In genomic region chr7:107878636-107879035, GRCh38 we compare ENCODE assay signal across 16 cellular contexts. TPM values are rescaled to one million over a fixed set of nuclear protein-coding genes. Genes with fewer than 3 reads are reported as not detected.
DNase-seq lines count a peak whose midpoint lies in the region; ATAC-seq, FAIRE-seq and TF ChIP-seq lines count a peak whose summit lies in the region.
"Had no signal": no experiment of that assay in that cellular context is flagged by ENCODE, and none has a peak within 500 bp of the region (broad histone marks: within the 10 kb centered on the region; RNA-seq: fewer than 3 reads in every experiment).

No MANE protein-coding gene starts in this region.

- no peak for FAIRE-seq in bronchial epithelial cell (lab: Jason Lieb, UNC)
- FAIRE-seq: HTR-8/SVneo had no signal

- CTCF ChIA-PET in activated naive CD4-positive, alpha-beta T cell treated with anti-CD3 and anti-CD28 coated beads, Interleukin-2, amount 10 ng/mL, durations not matched to agents 7 days and 5 days (lab: Charles Lee) = interaction anchor here (0.8 to 12.6 kb wide), 14 partner anchors 11 to 682 kb away, joined by 3 to 176 read pairs (median 4); partner anchors contain the start of genes CBLL1, DLD and SLC26A4
- CTCF ChIA-PET in PC-3 (lab: Charles Lee) = interaction anchor here (0.5 to 2.5 kb wide), 11 partner anchors 11 to 673 kb away, joined by 3 to 24 read pairs (median 3); partner anchors contain the start of gene CBLL1

- no peak overlapping the region for H3K27ac Mint-ChIP-seq in activated naive CD4-positive, alpha-beta T cell treated with anti-CD3 and anti-CD28 coated beads, Interleukin-2, amount 50 U/mL, for 72 hours
- H3K27ac Mint-ChIP-seq in activated naive CD4-positive, alpha-beta T cell treated with anti-CD3 and anti-CD28 coated beads, Interleukin-2, amount 10 ng/mL, durations not matched to agents 7 days and 5 days = no peak overlapping the region
- no peak overlapping the region for H3K27ac Mint-ChIP-seq in neural progenitor cell
- H3K27ac Mint-ChIP-seq: CD4-positive, alpha-beta T cell had no signal

- H3F3A ChIP-seq in PC-3 (ENCODE audit: low read length, unreplicated experiment) (no peaks in the 10 kb centered on the region), neural progenitor cell (ENCODE audit: low read depth) (no peaks in the 10 kb centered on the region)

- no peak overlapping the region for H3K27ac ChIP-seq in PC-3 (ENCODE audit: low read length)
- H3K27ac ChIP-seq in neural progenitor cell = no peak overlapping the region
- H3K27ac ChIP-seq: 22Rv1, A549, C4-2B, HL-60 had no signal

- no peak overlapping the region for H3K4me3 ChIP-seq in PC-3 (ENCODE audit: low read length)
- no peak overlapping the region for H3K4me3 ChIP-seq in bronchial epithelial cell (ENCODE audit: low read depth, low read length)
- H3K4me3 ChIP-seq in neural progenitor cell = no peak overlapping the region
- H3K4me3 ChIP-seq: A549 had no signal

- POLR2A ChIA-PET in PC-3 (lab: Charles Lee; ENCODE audit: unreplicated experiment) = no interaction called here

- H2AFZ ChIP-seq in PC-3 (ENCODE audit: low read length) (no peak overlapping the region), neural progenitor cell (replicated peaks) (peak overlapping the region; percentile 42)

- H3K9me2 ChIP-seq in PC-3 (replicated peaks; ENCODE audit: low read length) = no peaks in the 10 kb centered on the region

- no peak overlapping the region for H3K4me3 Mint-ChIP-seq in activated naive CD4-positive, alpha-beta T cell treated with anti-CD3 and anti-CD28 coated beads, Interleukin-2, amount 10 ng/mL, durations not matched to agents 7 days and 5 days
- H3K4me3 Mint-ChIP-seq in neural progenitor cell = no peak overlapping the region
- H3K4me3 Mint-ChIP-seq: CD4-positive, alpha-beta T cell had no signal

- H3K4me1 ChIP-seq in PC-3 (ENCODE audit: insufficient read depth, low read length) (peaks cover 5% of the 10 kb centered on the region; the same call in 1 of the 2 replicates), neural progenitor cell (no peaks in the 10 kb centered on the region)
- H3K4me1 ChIP-seq: A549, Caco-2 had no signal

- H4K20me1 ChIP-seq in PC-3 (ENCODE audit: low read length) (no peaks in the 10 kb centered on the region), neural progenitor cell (ENCODE audit: low read depth) (no peaks in the 10 kb centered on the region)

- TF ChIP-seq CTCF in PC-3 (conservative IDR thresholded peaks at IDR 0.05; ENCODE audit: low read depth, low read length) (no peak), bronchial epithelial cell (IDR thresholded peaks at IDR 0.05; ENCODE audit: insufficient read depth, low read length, severe bottlenecking) (no peak), neural progenitor cell (IDR thresholded peaks at IDR 0.05) (no peak)

- H3K36me3 ChIP-seq in PC-3 (ENCODE audit: low read depth, low read length) = no peaks in the 10 kb centered on the region
- H3K36me3 ChIP-seq in bronchial epithelial cell (ENCODE audit: control insufficient read depth, insufficient read depth, low read length) = no peaks in the 10 kb centered on the region
- no peaks in the 10 kb centered on the region for H3K36me3 ChIP-seq in neural progenitor cell

- H3K27me3 ChIP-seq in PC-3 (ENCODE audit: low read length) (no peaks in the 10 kb centered on the region), bronchial epithelial cell (ENCODE audit: control insufficient read depth, insufficient read depth, low read length) (no peaks in the 10 kb centered on the region), neural progenitor cell (no peaks in the 10 kb centered on the region)

- no peaks in the 10 kb centered on the region for H3K36me3 Mint-ChIP-seq in activated naive CD4-positive, alpha-beta T cell treated with anti-CD3 and anti-CD28 coated beads, Interleukin-2, amount 50 U/mL, for 72 hours
- H3K36me3 Mint-ChIP-seq in activated naive CD4-positive, alpha-beta T cell treated with anti-CD3 and anti-CD28 coated beads, Interleukin-2, amount 10 ng/mL, durations not matched to agents 7 days and 5 days = no peaks in the 10 kb centered on the region
- H3K36me3 Mint-ChIP-seq in neural progenitor cell = no peaks in the 10 kb centered on the region

- peaks cover 14% of the 10 kb centered on the region for H3K27me3 Mint-ChIP-seq in activated naive CD4-positive, alpha-beta T cell treated with anti-CD3 and anti-CD28 coated beads, Interleukin-2, amount 10 ng/mL, durations not matched to agents 7 days and 5 days
- H3K27me3 Mint-ChIP-seq in neural progenitor cell (ENCODE audit: insufficient read depth, low read depth) = peaks cover 2% of the 10 kb centered on the region

- H3K4me1 Mint-ChIP-seq in activated naive CD4-positive, alpha-beta T cell treated with anti-CD3 and anti-CD28 coated beads, Interleukin-2, amount 10 ng/mL, durations not matched to agents 7 days and 5 days = peaks cover 33% of the 10 kb centered on the region
- peaks cover 10% of the 10 kb centered on the region for H3K4me1 Mint-ChIP-seq in neural progenitor cell

- H3K9me3 ChIP-seq in PC-3 (ENCODE audit: low read length) (no peaks in the 10 kb centered on the region), neural progenitor cell (ENCODE audit: low read depth) (no peaks in the 10 kb centered on the region)
- H3K9me3 ChIP-seq: A549, Caco-2 had no signal

- H3K79me2 ChIP-seq in PC-3 (ENCODE audit: low read length) (no peaks in the 10 kb centered on the region), neural progenitor cell (ENCODE audit: low read depth) (no peaks in the 10 kb centered on the region)

- intact Hi-C loops in PC-3 (cut with micrococcal nuclease) = loop anchor here (1.0 to 10.0 kb wide), 5 partner anchors 135 to 734 kb away; partner anchors contain the start of gene BCAP29

- H3K4me2 ChIP-seq in PC-3 (ENCODE audit: low read length) (peak overlapping the region; percentile 75; the same call in 1 of the 2 replicates), neural progenitor cell (no peak overlapping the region)

- DNase-seq in activated naive CD4-positive, alpha-beta T cell treated with anti-CD3 and anti-CD28 coated beads, Interleukin-2, amount 50 U/mL, for 72 hours (ENCODE audit: low spot score in 2 of 2) = no peak
- no peak for DNase-seq in activated naive CD4-positive, alpha-beta T cell treated with anti-CD3 and anti-CD28 coated beads, Interleukin-2, amount 10 ng/mL, durations not matched to agents 7 days and 5 days
- DNase-seq in PC-3 (peak; percentile 26), bronchial epithelial cell (ENCODE audit: low read depth) (peak; percentile 39), neural progenitor cell (ENCODE audit: low spot score) (no peak), islet precursor cell (no peak)
- DNase-seq: GOT3 had no signal

- no peaks in the 10 kb centered on the region for H3K9me3 Mint-ChIP-seq in activated naive CD4-positive, alpha-beta T cell treated with anti-CD3 and anti-CD28 coated beads, Interleukin-2, amount 50 U/mL, for 72 hours
- no peaks in the 10 kb centered on the region for H3K9me3 Mint-ChIP-seq in activated naive CD4-positive, alpha-beta T cell treated with anti-CD3 and anti-CD28 coated beads, Interleukin-2, amount 10 ng/mL, durations not matched to agents 7 days and 5 days
- H3K9me3 Mint-ChIP-seq in neural progenitor cell = no peaks in the 10 kb centered on the region
- H3K9me3 Mint-ChIP-seq: CD4-positive, alpha-beta T cell had no signal

- ATAC-seq in activated naive CD4-positive, alpha-beta T cell treated with anti-CD3 and anti-CD28 coated beads, Interleukin-2, amount 50 U/mL, for 72 hours = peak; percentile 13 to 52
- ATAC-seq in PC-3 (no peak), GM21423 (IDR thresholded peaks at IDR 0.05; ENCODE audit: unreplicated experiment) (no peak), HG02938 (IDR thresholded peaks at IDR 0.05; ENCODE audit: unreplicated experiment) (no peak)

- H3K9ac ChIP-seq in PC-3 (ENCODE audit: low read length) (no peak overlapping the region), neural progenitor cell (no peak overlapping the region)

- no TSS peak for BruUV-seq in PC-3 (replicated peaks; lab: Mats Ljungman, UMichigan)

RNA-seq across cellular contexts. Expression of gene DLD, which starts 12.3 kb away (rescaled TPM):
- total RNA-seq in activated naive CD4-positive, alpha-beta T cell treated with anti-CD3 and anti-CD28 coated beads, Interleukin-2, amount 50 U/mL, for 72 hours = 10 to 100 TPM; 82.8 to 96.5 TPM
- total RNA-seq in PC-3 (2014; rRNA removed) = 53.6 and 64.0 TPM in 2 replicates
- 43.7 and 52.6 TPM in 2 replicates for total RNA-seq in bronchial epithelial cell
- 136 and 186 TPM in 2 replicates for total RNA-seq in neural progenitor cell (ENCODE audit: low replicate concordance)

Comparison
In these comparisons a context has a peak if more than half of its experiments do, and no peak if none do; other contexts are left out.
1. ATAC-seq: peak in activated naive CD4-positive, alpha-beta T cell treated with anti-CD3 and anti-CD28 coated beads, Interleukin-2, amount 50 U/mL, for 72 hours (2 of 2); none in PC-3 (single experiment), GM21423 (single experiment) and HG02938 (single experiment).
2. DNase-seq: peak in PC-3 (single experiment) and bronchial epithelial cell (single experiment); none in activated naive CD4-positive, alpha-beta T cell treated with anti-CD3 and anti-CD28 coated beads, Interleukin-2, amount 50 U/mL, for 72 hours (0 of 2), activated naive CD4-positive, alpha-beta T cell treated with anti-CD3 and anti-CD28 coated beads, Interleukin-2, amount 10 ng/mL, durations not matched to agents 7 days and 5 days (single experiment), neural progenitor cell (single experiment) and islet precursor cell (single experiment).